22 cellular contexts compared by ENCODE assay signal in the genomic region with DNA sequence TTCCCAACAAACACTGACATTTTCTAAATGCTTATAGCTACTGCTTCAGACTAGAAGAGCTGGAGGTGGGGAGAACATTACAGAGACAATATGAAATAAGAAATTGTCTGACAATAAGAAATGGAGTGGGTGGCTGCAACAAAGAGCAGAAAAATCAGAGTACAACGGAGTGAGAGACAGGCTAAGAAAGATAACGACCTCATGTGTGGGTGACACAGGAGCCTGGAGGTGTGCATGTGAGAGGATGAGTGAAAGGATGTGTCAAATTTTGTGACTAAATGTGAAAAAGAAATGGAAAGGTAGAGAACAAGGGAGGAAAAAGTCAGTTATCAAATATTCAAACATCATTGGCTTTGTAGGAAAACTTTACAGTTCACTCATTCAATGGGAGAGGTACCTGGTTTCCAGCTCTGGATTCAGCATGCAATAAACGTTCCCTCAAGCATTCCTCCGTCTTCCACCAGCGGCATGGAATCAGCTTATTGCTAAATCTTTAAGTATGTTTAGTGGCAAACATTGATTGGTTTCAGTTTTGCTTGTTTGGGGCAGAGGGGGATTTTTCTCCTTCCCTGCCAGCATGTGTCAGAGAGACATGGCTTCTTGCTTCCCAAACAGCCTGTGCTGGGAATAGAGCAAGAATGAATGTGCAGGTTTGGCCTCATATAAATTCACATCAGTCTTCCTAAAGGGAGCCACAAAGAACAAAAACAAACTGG.
"Had no signal": no experiment of that assay in that cellular context is flagged by ENCODE, and none has a peak within 500 bp of the region (broad histone marks: within the 10 kb centered on the region; RNA-seq: fewer than 3 reads in every experiment).

No MANE protein-coding gene starts in this region.

- H3K4me3 ChIP-seq: MG63, Peyer's patch, SJCRH30 had no signal

- H3K4me2 ChIP-seq: KMS-11 had no signal

- H3K27me3 ChIP-seq: MG63, Peyer's patch, SJCRH30 had no signal

- H3K9me3 ChIP-seq: MG63, Peyer's patch, SJCRH30 had no signal

- H3K9ac ChIP-seq: KMS-11 had no signal

- H3K27ac ChIP-seq: KMS-11, Peyer's patch, RWPE1, SJCRH30 had no signal

- H3K4me1 ChIP-seq: Peyer's patch, SJCRH30 had no signal

- DNase-seq: activated B cell treated with CpG ODN at 0.5 μM for 24 hours; activated CD4-positive, alpha-beta memory T cell treated with anti-CD3 and anti-CD28 coated beads, Interleukin-2, amount 10 ng/mL, durations not matched to agents 7 days and 5 days; activated CD4-positive, alpha-beta T cell treated with anti-CD3 and anti-CD28 coated beads for 1 hour; activated CD4-positive, alpha-beta T cell treated with anti-CD3 and anti-CD28 coated beads, Interleukin-2, amount 50 U/mL, for 1 hour; activated gamma-delta T cell; activated naive CD4-positive, alpha-beta T cell treated with anti-CD3 and anti-CD28 coated beads for 36 hours; activated T-cell treated with anti-CD3 and anti-CD28 coated beads for 4 hours; activated T-cell treated with anti-CD3 and anti-CD28 coated beads, Interleukin-2, amount 50 U/mL, for 48 hours; amygdala; MG63; NCI-H1105 treated with DMSO at 0.1 percent for 48 hours; NCI-H1436 treated with DMSO at 0.1 percent for 48 hours; NCI-H187; NCI-H2081; NCI-H446; NCI-H524; Peyer's patch; Right ventricle myocardium superior; SJCRH30 had no signal

- ATAC-seq: activated T-helper 17 cell treated with anti-CD3 and anti-CD28 coated beads, Interleukin-2, amount 50 U/mL, for 72 hours had no signal

- H3K36me3 ChIP-seq: Peyer's patch had no signal
